8 cellular contexts compared by ENCODE assay signal in genomic region chr19:54191671-54192453, GRCh38. TPM values are rescaled to one million over a fixed set of nuclear protein-coding genes. Genes with fewer than 3 reads are reported as not detected.
DNase-seq lines count a peak whose midpoint lies in the region; ATAC-seq and TF ChIP-seq lines count a peak whose summit lies in the region.

No MANE protein-coding gene starts in this region.

- peaks cover 27% of the 10 kb centered on the region for H3K36me3 ChIP-seq in left ventricle myocardium inferior

- DNase-seq in left ventricle myocardium inferior (no peak), Right ventricle myocardium inferior (ENCODE audit: missing footprints) (no peak), astrocyte of the cerebellum (ENCODE audit: low read depth) (peak; percentile 19), memory B cell (ENCODE audit: low spot score in 2 of 2) (no peak), CD1c-positive myeloid dendritic cell (ENCODE audit: extremely low spot score) (no peak), DMS79 treated with DMSO at 0.1 percent for 48 hours (lab: John Stamatoyannopoulos, UW) (no peak)

- H3K9me3 Mint-ChIP-seq in memory B cell = no peaks in the 10 kb centered on the region

- peaks cover 8% of the 10 kb centered on the region for H3K36me3 Mint-ChIP-seq in memory B cell

- no peak for TF ChIP-seq CTCF in left ventricle myocardium inferior (IDR thresholded peaks at IDR 0.05; ENCODE audit: borderline replicate concordance)
- no peak for TF ChIP-seq CTCF in astrocyte of the cerebellum (IDR thresholded peaks at IDR 0.05; ENCODE audit: low read depth, low read length, missing control alignments)

- H3K27ac ChIP-seq in left ventricle myocardium inferior (replicated peaks) = peak overlapping the region; percentile 100

- no peak for ATAC-seq in Right ventricle myocardium inferior
- no peak for ATAC-seq in memory B cell (ENCODE audit: low read depth)
- no peak for ATAC-seq in GM18511 (IDR thresholded peaks at IDR 0.05; ENCODE audit: unreplicated experiment)
- ATAC-seq in GM19035 (IDR thresholded peaks at IDR 0.05; ENCODE audit: unreplicated experiment) = no peak

- no peaks in the 10 kb centered on the region for H3K27me3 ChIP-seq in left ventricle myocardium inferior (ENCODE audit: low read depth)

- peak overlapping the region; percentile 91 for H3K4me3 ChIP-seq in left ventricle myocardium inferior
- peak overlapping the region; percentile 72 for H3K4me3 ChIP-seq in astrocyte of the cerebellum (ENCODE audit: low read depth, low read length)

- H3K4me1 Mint-ChIP-seq in memory B cell = peaks cover 17% of the 10 kb centered on the region

- in situ Hi-C loops in astrocyte of the cerebellum (cut with HindIII; ENCODE audit: low sequenced_read_pairs) = no loop called here

- no peaks in the 10 kb centered on the region for H3K9me3 ChIP-seq in left ventricle myocardium inferior (replicated peaks)

- intact Hi-C loops in left ventricle myocardium inferior (cut with micrococcal nuclease) (no loop called here), Right ventricle myocardium inferior (cut with DNase I) (loop anchor here (5.0 kb wide), 2 partner anchors 75 to 325 kb away; partner anchors contain the start of genes MYADM, PRPF31 and TFPT)

- peaks cover 36% of the 10 kb centered on the region for H3K4me1 ChIP-seq in left ventricle myocardium inferior

- peak overlapping the region; percentile 100 for H3K27ac Mint-ChIP-seq in memory B cell

- peak overlapping the region; percentile 95 for H3K4me3 Mint-ChIP-seq in memory B cell

- H3K27me3 Mint-ChIP-seq in memory B cell = no peaks in the 10 kb centered on the region

RNA-seq across cellular contexts. Expression of gene TSEN34, which starts 0.8 kb away (rescaled TPM):
- 16.2 TPM for total RNA-seq in left ventricle myocardium inferior
- 16.1 TPM for total RNA-seq in Right ventricle myocardium inferior

RNA-seq across cellular contexts. Expression of gene MBOAT7, which starts 2.5 kb away (rescaled TPM):
- total RNA-seq in left ventricle myocardium inferior (12.2 TPM), Right ventricle myocardium inferior (15.1 TPM)

RNA-seq across cellular contexts. Expression of gene RPS9, which starts 8.8 kb away (rescaled TPM):
- total RNA-seq in left ventricle myocardium inferior (648 TPM), Right ventricle myocardium inferior (681 TPM)

RNA-seq across cellular contexts. Expression of gene TMC4, which starts 18.9 kb away (rescaled TPM):
- total RNA-seq in left ventricle myocardium inferior (2.2 TPM), Right ventricle myocardium inferior (0.97 TPM)

RNA-seq across cellular contexts. Expression of gene LILRB3, which starts 30.9 kb away (rescaled TPM):
- 4.7 TPM for total RNA-seq in left ventricle myocardium inferior
- total RNA-seq in Right ventricle myocardium inferior = 4.0 TPM
